8 cellular contexts compared by ENCODE assay signal in the genomic region with DNA sequence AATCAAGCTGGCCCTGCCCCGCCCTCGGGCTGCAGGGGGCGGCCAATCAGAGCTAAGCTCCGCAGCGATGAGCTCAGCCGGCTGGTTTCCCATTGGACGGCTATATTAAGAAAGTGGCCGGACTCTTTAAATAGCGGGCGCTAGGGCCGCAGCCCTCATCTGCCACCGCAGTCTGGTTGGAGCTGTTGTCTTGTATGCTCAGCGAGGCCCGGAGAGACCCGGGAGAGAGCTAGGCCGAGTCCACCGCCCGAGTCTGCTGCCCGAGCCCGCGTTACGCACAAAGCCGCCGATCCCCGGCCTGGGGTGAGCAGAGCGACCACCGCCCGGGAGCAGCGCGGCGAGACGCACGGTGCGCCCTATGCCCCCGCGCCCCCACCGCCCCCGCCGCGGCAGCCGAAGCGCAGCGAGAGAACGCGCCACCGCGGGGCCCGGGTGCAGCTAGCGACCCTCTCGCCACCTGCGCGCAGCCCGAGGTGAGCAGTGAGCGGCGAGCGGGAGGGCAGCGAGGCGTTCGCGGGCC. TPM values are rescaled to one million over a fixed set of nuclear protein-coding genes. Genes with fewer than 3 reads are reported as not detected.
A peak's percentile ranks its signal among the peaks of the same experiment; 100 is the strongest.
DNase-seq lines count a peak whose midpoint lies in the region; ATAC-seq and TF ChIP-seq lines count a peak whose summit lies in the region.

A gene (plus strand): TSS at position 158 of the 520 bp plus-strand sequence. CDS start 392 bp downstream, outside the sequence.

- H3K9me3 ChIP-seq in Peyer's patch (no peaks in the 10 kb centered on the region), esophagus squamous epithelium (no peaks in the 10 kb centered on the region)

- H3K36me3 Mint-ChIP-seq in activated T-helper 1 cell treated with anti-CD3 and anti-CD28 coated beads, Interleukin-12 subunit alpha, Interleukin-12 subunit beta, Interleukin-2, Interleukin-4 antibody, amounts not matched to agents 30 ng/mL and 10 ng/mL and 1 ng/mL, durations not matched to agents 14 hours and 24 hours and 36 hours (ENCODE audit: low read depth) = peaks cover 2% of the 10 kb centered on the region

- H3K4me3 Mint-ChIP-seq in activated T-helper 1 cell treated with anti-CD3 and anti-CD28 coated beads, Interleukin-12 subunit alpha, Interleukin-12 subunit beta, Interleukin-2, Interleukin-4 antibody, amounts not matched to agents 30 ng/mL and 10 ng/mL and 1 ng/mL, durations not matched to agents 14 hours and 24 hours and 36 hours = peak within 1 kb of the TSS; percentile 81

- ATAC-seq in GM21717 (IDR thresholded peaks at IDR 0.05; ENCODE audit: unreplicated experiment) = peak; percentile 98

- H3K36me3 ChIP-seq in Peyer's patch = peaks cover 0 to 11% (median 0%) of the 10 kb centered on the region in 3 donors
- peaks cover 0 to 21% (median 8%) of the 10 kb centered on the region in 3 donors for H3K36me3 ChIP-seq in esophagus squamous epithelium

- H3K9me3 Mint-ChIP-seq in activated T-helper 1 cell treated with anti-CD3 and anti-CD28 coated beads, Interleukin-12 subunit alpha, Interleukin-12 subunit beta, Interleukin-2, Interleukin-4 antibody, amounts not matched to agents 30 ng/mL and 10 ng/mL and 1 ng/mL, durations not matched to agents 14 hours and 24 hours and 36 hours = no peaks in the 10 kb centered on the region

- H3K27me3 ChIP-seq in Peyer's patch (no peaks in the 10 kb centered on the region), esophagus squamous epithelium (peaks cover 0 to 5% (median 0%) of the 10 kb centered on the region in 4 donors)

- H3K4me3 ChIP-seq in Jurkat, Clone E6-1 (ENCODE audit: low read length) = peak within 1 kb of the TSS; percentile 47
- H3K4me3 ChIP-seq in Peyer's patch (peak within 1 kb of the TSS; percentile 84 to 96 (median 88)), esophagus squamous epithelium (peak within 1 kb of the TSS; percentile 86 to 99 (median 92))

- no CpG with 5 or more reads among the region's 60 CpGs for WGBS in esophagus squamous epithelium, 2 donors

- peak within 1 kb of the TSS; percentile 61 for H3K27ac Mint-ChIP-seq in activated T-helper 1 cell treated with anti-CD3 and anti-CD28 coated beads, Interleukin-12 subunit alpha, Interleukin-12 subunit beta, Interleukin-2, Interleukin-4 antibody, amounts not matched to agents 30 ng/mL and 10 ng/mL and 1 ng/mL, durations not matched to agents 14 hours and 24 hours and 36 hours

- peak; percentile 99 to 100 for TF ChIP-seq POLR2A in Peyer's patch (IDR thresholded peaks at IDR 0.05)
- peak; percentile 2 to 100 (median 88) for TF ChIP-seq POLR2A in esophagus squamous epithelium (IDR thresholded peaks at IDR 0.05)

- peak within 1 kb of the TSS; percentile 89 to 98 (median 96) for H3K27ac ChIP-seq in Peyer's patch
- peak within 1 kb of the TSS; percentile 97 to 100 (median 98) for H3K27ac ChIP-seq in esophagus squamous epithelium

- TF ChIP-seq CTCF in Peyer's patch (IDR thresholded peaks at IDR 0.05) (peak in 1 of 6 experiments; percentile 15), esophagus squamous epithelium (IDR thresholded peaks at IDR 0.05) (peak in 3 of 6 experiments; percentile 25 to 42 (median 31))

- H3K4me1 ChIP-seq in Peyer's patch (peaks cover 0 to 15% (median 7%) of the 10 kb centered on the region in 4 donors), esophagus squamous epithelium (peaks cover 24 to 79% (median 30%) of the 10 kb centered on the region in 3 donors)

- peaks cover 64% of the 10 kb centered on the region for H3K27me3 Mint-ChIP-seq in activated T-helper 1 cell treated with anti-CD3 and anti-CD28 coated beads, Interleukin-12 subunit alpha, Interleukin-12 subunit beta, Interleukin-2, Interleukin-4 antibody, amounts not matched to agents 30 ng/mL and 10 ng/mL and 1 ng/mL, durations not matched to agents 14 hours and 24 hours and 36 hours (ENCODE audit: insufficient read depth)

- peaks cover 12% of the 10 kb centered on the region for H3K4me1 Mint-ChIP-seq in activated T-helper 1 cell treated with anti-CD3 and anti-CD28 coated beads, Interleukin-12 subunit alpha, Interleukin-12 subunit beta, Interleukin-2, Interleukin-4 antibody, amounts not matched to agents 30 ng/mL and 10 ng/mL and 1 ng/mL, durations not matched to agents 14 hours and 24 hours and 36 hours (ENCODE audit: low read depth)

- intact Hi-C loops in activated T-helper 1 cell treated with anti-CD3 and anti-CD28 coated beads, Interleukin-12 subunit alpha, Interleukin-12 subunit beta, Interleukin-2, Interleukin-4 antibody, amounts not matched to agents 30 ng/mL and 10 ng/mL and 1 ng/mL, durations not matched to agents 14 hours and 24 hours and 36 hours (cut with micrococcal nuclease) = loop anchor here (1.0 to 10.0 kb wide), 11 partner anchors 10 to 1098 kb away; a partner anchor contains a TSS
- intact Hi-C loops in esophagus squamous epithelium (cut with DNase I) = no loop called here

- DNase-seq in DMS153 treated with DMSO at 0.1 percent for 48 hours (lab: John Stamatoyannopoulos, UW; ENCODE audit: unreplicated experiment) (peak; percentile 89), Peyer's patch (peak; percentile 95 to 98 (median 95)), esophagus squamous epithelium (lab: John Stamatoyannopoulos, UW) (peak; percentile 84), myocyte (ENCODE audit: low read depth) (peak; percentile 99)
- DNase-seq in Jurkat, Clone E6-1 (ENCODE audit: low read depth, low spot score) = peak; percentile 85
- peak; percentile 89 for DNase-seq in activated T-helper 1 cell treated with anti-CD3 and anti-CD28 coated beads, Interleukin-12 subunit alpha, Interleukin-12 subunit beta, Interleukin-2, Interleukin-4 antibody, amounts not matched to agents 30 ng/mL and 10 ng/mL and 1 ng/mL, durations not matched to agents 14 hours and 24 hours and 36 hours (ENCODE audit: low spot score)
- DNase-seq in stimulated activated CD8-positive, alpha-beta memory T cell treated with anti-CD3 and anti-CD28 coated beads, Interleukin-7, amount 100 ng/mL, for 4 hours (ENCODE audit: low read depth in 2 of 2) = peak; percentile 79 to 88

RNA-seq across cellular contexts. Expression of the gene that starts here (rescaled TPM):
- polyA plus RNA-seq in Jurkat, Clone E6-1 (2012; ENCODE audit: insufficient read depth, insufficient read length) = 1.1 TPM
- 100 to 1,000 TPM in 3 of 4 donors, 10 to 100 TPM in 1; 61.6 to 488 (median 202) TPM for total RNA-seq in Peyer's patch
- 27.6 and 29.6 TPM in 2 replicates for total RNA-seq in activated T-helper 1 cell treated with anti-CD3 and anti-CD28 coated beads, Interleukin-12 subunit alpha, Interleukin-12 subunit beta, Interleukin-2, Interleukin-4 antibody, amounts not matched to agents 30 ng/mL and 10 ng/mL and 1 ng/mL, durations not matched to agents 14 hours and 24 hours and 36 hours
- total RNA-seq in esophagus squamous epithelium = 100 to 1,000 TPM in 3 of 4 donors, 10 to 100 TPM in 1; 61.7 to 245 (median 144) TPM
- total RNA-seq in myocyte = 84.0 and 150 TPM in 2 replicates
- 142 TPM for polyA plus RNA-seq in myocyte (2012)

Comparison
In these comparisons a context has a peak if more than half of its experiments do, and no peak if none do; other contexts are left out.
1. Peak in every context shown above with its lines: DNase-seq, ATAC-seq, H3K4me3 ChIP-seq and H3K27ac ChIP-seq.